28 cellular contexts compared by ENCODE assay signal in the genomic region with DNA sequence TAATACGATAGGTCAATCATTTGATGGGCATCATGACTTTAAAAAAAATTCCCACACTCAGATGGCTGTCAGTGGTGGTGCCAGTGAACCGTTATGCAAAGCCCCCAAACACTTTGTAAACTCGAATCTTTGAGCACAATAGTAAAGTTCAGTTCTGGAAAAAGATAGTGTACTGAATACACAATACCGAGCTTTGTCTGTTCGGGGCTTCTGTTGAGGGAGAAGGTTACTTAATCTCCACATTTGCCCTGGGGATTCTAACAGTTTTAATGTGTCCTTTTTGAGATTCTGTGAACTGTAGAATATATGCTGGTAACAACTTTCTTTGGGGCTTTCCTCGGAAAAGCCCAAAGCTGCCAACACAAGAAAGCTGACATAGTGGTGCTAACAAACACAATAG.
"Had no signal": no experiment of that assay in that cellular context is flagged by ENCODE, and none has a peak within 500 bp of the region (broad histone marks: within the 10 kb centered on the region; RNA-seq: fewer than 3 reads in every experiment).

No MANE protein-coding gene starts in this region.

- H3K27ac ChIP-seq: esophagus muscularis mucosa, foreskin keratinocyte, left ventricle myocardium inferior, neutrophil, sigmoid colon, thyroid gland, upper lobe of left lung, vagina had no signal

- FAIRE-seq: bronchial epithelial cell, small intestine had no signal

- H3K27me3 ChIP-seq: esophagus muscularis mucosa, foreskin keratinocyte, neutrophil, sigmoid colon, thyroid gland, upper lobe of left lung, vagina had no signal

- ATAC-seq: activated naive CD4-positive, alpha-beta T cell treated with anti-CD3 and anti-CD28 coated beads, Interleukin-2, amount 50 U/mL, for 72 hours; activated T-cell treated with anti-CD3 and anti-CD28 coated beads, Interleukin-2, amount 50 U/mL, for 72 hours; foreskin keratinocyte; naive thymus-derived CD8-positive, alpha-beta T cell; stimulated activated memory B cell treated with anti-CD40 and anti-IgM and Interleukin-4, amounts not matched to agents 10 μg/mL and 1 μg/mL and 100 μg/mL, for 72 hours; stimulated activated naive CD8-positive, alpha-beta T cell treated with anti-CD3 and anti-CD28 coated beads, Interleukin-15, amount 100 ng/mL, for 72 hours had no signal

- H3K9me3 ChIP-seq: esophagus muscularis mucosa, left ventricle myocardium inferior, neutrophil, sigmoid colon, thyroid gland, upper lobe of left lung, vagina had no signal

- H3K4me1 ChIP-seq: esophagus muscularis mucosa, left ventricle myocardium inferior, sigmoid colon, thyroid gland, upper lobe of left lung, vagina had no signal

- DNase-seq: activated B cell treated with CpG ODN at 0.5 μM for 24 hours; activated CD4-positive, alpha-beta T cell treated with anti-CD3 and anti-CD28 coated beads, Interleukin-2, amount 50 U/mL, for 1 hour; activated naive CD4-positive, alpha-beta T cell; activated T-cell treated with anti-CD3 and anti-CD28 coated beads for 4 hours; activated T-cell treated with anti-CD3 and anti-CD28 coated beads, Interleukin-2, amount 50 U/mL, for 72 hours; endodermal cell; foreskin keratinocyte; islet precursor cell; left ventricle myocardium inferior; naive thymus-derived CD8-positive, alpha-beta T cell; retina; sigmoid colon; small intestine; stimulated activated CD4-positive, alpha-beta T cell treated with anti-CD3 and anti-CD28 coated beads, Interleukin-1b, Interleukin-23, amount 100 ng/mL, for 48 hours; stimulated activated CD4-positive, alpha-beta T cell treated with anti-CD3 and anti-CD28 coated beads, Interleukin-4, amount 100 ng/mL, for 4 hours; stimulated activated CD8-positive, alpha-beta memory T cell treated with anti-CD3 and anti-CD28 coated beads, Interleukin-4, amount 100 ng/mL, for 48 hours; stimulated activated naive CD8-positive, alpha-beta T cell treated with anti-CD3 and anti-CD28 coated beads, Interleukin-15, amount 100 ng/mL, for 72 hours; substantia nigra; T-helper 1 cell; thyroid gland; upper lobe of left lung had no signal

- H3K36me3 ChIP-seq: esophagus muscularis mucosa, left ventricle myocardium inferior, neutrophil, sigmoid colon, thyroid gland, upper lobe of left lung, vagina had no signal

- H3K4me3 ChIP-seq: esophagus muscularis mucosa, left ventricle myocardium inferior, lung, sigmoid colon, thyroid gland, upper lobe of left lung, vagina had no signal
